In genomic region chr2:37389984-37390765, GRCh38 we compare ENCODE assay signal across 1 cellular context.
TF ChIP-seq lines count a peak whose summit lies in the region.

No MANE protein-coding gene starts in this region.

TF ChIP-seq in SK-N-SH treated with all-trans-retinoic acid at 6 μM for 48 hours, 23 proteins besides CTCF, POLR2A, EP300 and RAD21 (continued from another document):
- TF ChIP-seq TSHZ2 (CRISPR knock-in tag; IDR thresholded peaks at IDR 0.05) (no peak), ZNF565 (CRISPR knock-in tag; conservative IDR thresholded peaks at IDR 0.05; ENCODE audit: low read depth) (no peak), CREB5 (CRISPR knock-in tag; IDR thresholded peaks at IDR 0.05; ENCODE audit: low read depth) (no peak), GLIS3 (CRISPR knock-in tag; IDR thresholded peaks at IDR 0.05) (no peak), ESRRG (CRISPR knock-in tag; IDR thresholded peaks at IDR 0.05) (no peak), ZC3H10 (CRISPR knock-in tag; IDR thresholded peaks at IDR 0.05) (no peak), OSR1 (CRISPR knock-in tag; IDR thresholded peaks at IDR 0.05) (no peak), CSRNP3 (CRISPR knock-in tag; IDR thresholded peaks at IDR 0.05) (no peak), PATZ1 (CRISPR knock-in tag; IDR thresholded peaks at IDR 0.05; ENCODE audit: borderline replicate concordance) (no peak), PPARA (CRISPR knock-in tag; IDR thresholded peaks at IDR 0.05; ENCODE audit: borderline replicate concordance) (no peak), ZFP3 (CRISPR knock-in tag; IDR thresholded peaks at IDR 0.05) (no peak), CSDC2 (CRISPR knock-in tag; IDR thresholded peaks at IDR 0.05) (no peak), TOX (CRISPR knock-in tag; IDR thresholded peaks at IDR 0.05; ENCODE audit: borderline replicate concordance) (no peak), ZNF70 (CRISPR knock-in tag; IDR thresholded peaks at IDR 0.05) (no peak), TCF4 (CRISPR knock-in tag; IDR thresholded peaks at IDR 0.05; ENCODE audit: borderline replicate concordance) (no peak), ZFP30 (CRISPR knock-in tag; IDR thresholded peaks at IDR 0.05) (no peak), ZNF8 (CRISPR knock-in tag; IDR thresholded peaks at IDR 0.05) (no peak)
